ENCODE assay signal across 10 cellular contexts in genomic region chr15:92683511-92683834, GRCh38. TPM values are rescaled to one million over a fixed set of nuclear protein-coding genes. Genes with fewer than 3 reads are reported as not detected.
DNase-seq lines count a peak whose midpoint lies in the region; ATAC-seq, FAIRE-seq and TF ChIP-seq lines count a peak whose summit lies in the region.
"Had no signal": no experiment of that assay in that cellular context is flagged by ENCODE, and none has a peak within 500 bp of the region (broad histone marks: within the 10 kb centered on the region; RNA-seq: fewer than 3 reads in every experiment).

No MANE protein-coding gene starts in this region.

- H3K27me3 Mint-ChIP-seq in astrocyte (ENCODE audit: low read depth, unreplicated experiment), result peaks cover 9% of the 10 kb centered on the region

- H3K4me3 ChIP-seq in AG04449 (ENCODE audit: low read depth, low read length), result no peak overlapping the region
- no peak overlapping the region for H3K4me3 ChIP-seq in GM23248
- no peak overlapping the region for H3K4me3 ChIP-seq in astrocyte (ENCODE audit: insufficient read depth, low read depth, low read length)
- no peak overlapping the region for H3K4me3 ChIP-seq in left lung

- intact Hi-C loops in left lung (cut with DNase I), result no loop called here

- H2AFZ ChIP-seq in GM23248 (no peak overlapping the region), astrocyte (ENCODE audit: low read depth, low read length) (no peak overlapping the region)

- FAIRE-seq in astrocyte (lab: Jason Lieb, UNC), result no peak

- H3K36me3 Mint-ChIP-seq in astrocyte (ENCODE audit: low read depth, unreplicated experiment), result no peaks in the 10 kb centered on the region

- H3K9me3 Mint-ChIP-seq in astrocyte (ENCODE audit: unreplicated experiment), result peaks cover 6% of the 10 kb centered on the region

- POLR2A ChIA-PET in AG04449 (lab: Yijun Ruan, JAX), result no interaction called here

- DNase-seq in AG04449 (ENCODE audit: low read depth, low spot score), result no peak
- DNase-seq in GM23248, result peak; percentile 37
- DNase-seq in astrocyte (ENCODE audit: low read depth), result no peak
- no peak for DNase-seq in left lung
- DNase-seq in HK-2 (ENCODE audit: unreplicated experiment), result no peak
- DNase-seq in T-helper 1 cell, result no peak
- no peak for DNase-seq in NCI-H226
- DNase-seq: activated B cell treated with CpG ODN at 0.5 μM for 24 hours, naive B cell had no signal

- H3K27ac ChIP-seq in GM23248 (no peak overlapping the region), astrocyte (ENCODE audit: low read depth, low read length) (no peak overlapping the region), left lung (no peak overlapping the region)

- H3K27me3 ChIP-seq in GM23248 (replicated peaks; ENCODE audit: insufficient read depth) (no peaks in the 10 kb centered on the region), astrocyte (ENCODE audit: insufficient read depth, low read length) (no peaks in the 10 kb centered on the region), left lung (no peaks in the 10 kb centered on the region)

- TF ChIP-seq CTCF in AG04449 (IDR thresholded peaks at IDR 0.05; ENCODE audit: insufficient read depth, low read length, missing control alignments) (peak; percentile 33), astrocyte (IDR thresholded peaks at IDR 0.05; ENCODE audit: insufficient read depth, low read depth, low read length) (peak; percentile 17), left lung (IDR thresholded peaks at IDR 0.05) (peak; percentile 25 to 26)

- H3K36me3 ChIP-seq in GM23248 (ENCODE audit: low read depth), result no peaks in the 10 kb centered on the region
- H3K36me3 ChIP-seq in astrocyte (ENCODE audit: insufficient read depth, low read length), result no peaks in the 10 kb centered on the region
- H3K36me3 ChIP-seq in left lung, result no peaks in the 10 kb centered on the region

- H3K79me2 ChIP-seq in GM23248 (ENCODE audit: insufficient read depth) (no peaks in the 10 kb centered on the region), astrocyte (ENCODE audit: insufficient read depth, low read length) (no peaks in the 10 kb centered on the region)

- peak; percentile 50 for ATAC-seq in left lung
- ATAC-seq in HG03039 (IDR thresholded peaks at IDR 0.05; ENCODE audit: unreplicated experiment), result no peak

- H4K20me1 ChIP-seq in GM23248 (ENCODE audit: insufficient read depth) (no peaks in the 10 kb centered on the region), astrocyte (ENCODE audit: insufficient read depth, low read length) (no peaks in the 10 kb centered on the region)

- WGBS in GM23248 (ENCODE audit: low coverage in 1 of 2, low lambda C conversion rate in 2 of 2, missing lambda C conversion rate in 2 of 2), 2 experiments, result 70 to 73% methylated on average over 6 of the region's 6 CpGs

- H3F3A ChIP-seq in GM23248 (ENCODE audit: insufficient read depth), result peaks cover 18% of the 10 kb centered on the region

- H3K9me3 ChIP-seq in GM23248 (ENCODE audit: low read depth) (no peaks in the 10 kb centered on the region), astrocyte (ENCODE audit: insufficient read depth, low read depth, low read length) (no peaks in the 10 kb centered on the region), left lung (no peaks in the 10 kb centered on the region)

- in situ Hi-C loops in GM23248 (cut with MboI), result no loop called here

- no peak overlapping the region for H3K27ac Mint-ChIP-seq in astrocyte (ENCODE audit: unreplicated experiment)
- H3K27ac Mint-ChIP-seq: activated B cell treated with CpG ODN at 0.5 μM for 24 hours, naive B cell had no signal

- peaks cover 7% of the 10 kb centered on the region for H3K4me1 Mint-ChIP-seq in astrocyte (ENCODE audit: low read depth, unreplicated experiment)
- H3K4me1 Mint-ChIP-seq: activated B cell treated with CpG ODN at 0.5 μM for 24 hours, naive B cell had no signal

- no peak overlapping the region for H3K9ac ChIP-seq in GM23248
- no peak overlapping the region for H3K9ac ChIP-seq in astrocyte (ENCODE audit: low read length)

- H3K4me1 ChIP-seq in GM23248 (ENCODE audit: insufficient read depth) (peaks cover 24% of the 10 kb centered on the region), astrocyte (ENCODE audit: insufficient read depth, low read length) (no peaks in the 10 kb centered on the region), left lung (peaks cover 0 to 16% of the 10 kb centered on the region in 2 donors)

- CTCF ChIA-PET in AG04449 (lab: Yijun Ruan, JAX), result interaction anchor here (0.9 to 1.5 kb wide), 2 partner anchors 18 to 162 kb away, joined by 3 to 11 read pairs; no protein-coding TSS in a partner anchor

- no peaks in the 10 kb centered on the region for H3K9me2 ChIP-seq in GM23248 (ENCODE audit: insufficient read depth)

- no peak overlapping the region for H3K4me2 ChIP-seq in GM23248 (ENCODE audit: unreplicated experiment)
- H3K4me2 ChIP-seq in astrocyte (ENCODE audit: low read length), result no peak overlapping the region

- H3K4me3 Mint-ChIP-seq in astrocyte (ENCODE audit: unreplicated experiment), result no peak overlapping the region
- H3K4me3 Mint-ChIP-seq: activated B cell treated with CpG ODN at 0.5 μM for 24 hours, naive B cell had no signal

RNA-seq across cellular contexts. Expression of gene FAM174B, which starts 27.9 kb away (rescaled TPM):
- 1.9 and 4.4 TPM in 2 replicates for total RNA-seq in GM23248 (2014; rRNA removed; shearing (Covaris generic))
- 1.8 and 3.1 TPM in 2 replicates for polyA plus RNA-seq in GM23248 (2016; fragmentation: Nextera tagmentation; extraction: Ambion mirVana)
- total RNA-seq in astrocyte, result 10.2 and 11.2 TPM in 2 replicates
- total RNA-seq in left lung, result 10 to 100 TPM; 42.8 to 66.3 TPM
